Comparison of ENCODE assay signal across 8 cellular contexts in genomic region chr13:106561551-106562170, GRCh38. TPM values are rescaled to one million over a fixed set of nuclear protein-coding genes. Genes with fewer than 3 reads are reported as not detected.
A peak's percentile ranks its signal among the peaks of the same experiment; 100 is the strongest.
DNase-seq lines count a peak whose midpoint lies in the region; ATAC-seq and TF ChIP-seq lines count a peak whose summit lies in the region.

No MANE protein-coding gene starts in this region.

- WGBS in mesodermal cell (ENCODE audit: insufficient coverage in 2 of 2), 2 experiments = 66 to 69% methylated on average over 4 to 5 of the region's 6 CpGs

- DNase-seq in Ammon's horn (ENCODE audit: low spot score) (peak; percentile 18), amniotic epithelial cell (ENCODE audit: low read depth) (peak; percentile 59), tibial artery (no peak), MG63 (no peak)
- no peak for DNase-seq in NK-92 treated with Interleukin-12 subunit alpha and Interleukin-12 subunit beta, amount 100 ng/mL, for 24 hours (lab: John Stamatoyannopoulos, UW)

- intact Hi-C loops in tibial artery (cut with DNase I; ENCODE audit: low total_unique reads) = loop anchor here (10.0 kb wide), 2 partner anchors 53 to 1653 kb away; partner anchors contain the start of genes ABHD13 and LIG4

- H3K27ac ChIP-seq in mesodermal cell (ENCODE audit: low read depth, low read length, severe bottlenecking) = peak overlapping the region; percentile 55
- peak overlapping the region; percentile 5 to 17 for H3K27ac ChIP-seq in tibial artery

- H3K36me3 ChIP-seq in mesodermal cell (ENCODE audit: control insufficient read depth, insufficient read depth, low read length) = peaks cover 36% of the 10 kb centered on the region
- peaks cover 12 to 22% (median 19%) of the 10 kb centered on the region in 3 donors for H3K36me3 ChIP-seq in tibial artery
- peaks cover 33% of the 10 kb centered on the region for H3K36me3 ChIP-seq in MG63

- H3K4me3 ChIP-seq in mesodermal cell (ENCODE audit: extremely low read depth, insufficient read depth, low read length, poor library complexity, severe bottlenecking) (no peak overlapping the region), tibial artery (no peak overlapping the region), MG63 (no peak overlapping the region)

- ATAC-seq in GM19463 (IDR thresholded peaks at IDR 0.05; ENCODE audit: unreplicated experiment) = peak; percentile 86
- peak; percentile 81 for ATAC-seq in HG03521 (IDR thresholded peaks at IDR 0.05; ENCODE audit: unreplicated experiment)

- peaks cover 16% of the 10 kb centered on the region for H3K4me1 ChIP-seq in mesodermal cell (ENCODE audit: control insufficient read depth, insufficient read depth, low read length, poor library complexity, severe bottlenecking)
- H3K4me1 ChIP-seq in tibial artery = peaks cover 0 to 87% (median 43%) of the 10 kb centered on the region in 4 donors

- no peaks in the 10 kb centered on the region for H3K27me3 ChIP-seq in tibial artery
- H3K27me3 ChIP-seq in MG63 = no peaks in the 10 kb centered on the region

- no peak for TF ChIP-seq CTCF in tibial artery (IDR thresholded peaks at IDR 0.05)

- no peaks in the 10 kb centered on the region for H3K9me3 ChIP-seq in mesodermal cell (ENCODE audit: control insufficient read depth, low read length)
- no peaks in the 10 kb centered on the region for H3K9me3 ChIP-seq in tibial artery
- no peaks in the 10 kb centered on the region for H3K9me3 ChIP-seq in MG63

RNA-seq across cellular contexts. Expression of gene ARGLU1, which starts 6.3 kb away (rescaled TPM):
- 185 TPM for polyA plus RNA-seq in mesodermal cell (2013, experiment 1 of 2)
- polyA plus RNA-seq in mesodermal cell (2013, experiment 2 of 2) = 185 TPM
- total RNA-seq in MG63 (2014; rRNA removed; shearing (Covaris generic); ENCODE audit: low replicate concordance) = 63.4 and 89.4 TPM in 2 replicates

RNA-seq across cellular contexts. Expression of gene EFNB2, which starts 26.2 kb away (rescaled TPM):
- polyA plus RNA-seq in mesodermal cell (2013, experiment 1 of 2) = 120 TPM
- polyA plus RNA-seq in mesodermal cell (2013, experiment 2 of 2) = 102 TPM
- total RNA-seq in MG63 (2014; rRNA removed; shearing (Covaris generic); ENCODE audit: low replicate concordance) = 2.3 and 3.6 TPM in 2 replicates

Comparison
In these comparisons a context has a peak if more than half of its experiments do, and no peak if none do; other contexts are left out.
1. DNase-seq: peak in Ammon's horn (single experiment) and amniotic epithelial cell (single experiment); none in tibial artery (0 of 2), NK-92 treated with Interleukin-12 subunit alpha and Interleukin-12 subunit beta, amount 100 ng/mL, for 24 hours (single experiment) and MG63 (single experiment).